Comparison of ENCODE assay signal across 22 cellular contexts in genomic region chr10:2942937-2943336, GRCh38.
DNase-seq lines count a peak whose midpoint lies in the region; ATAC-seq, FAIRE-seq and TF ChIP-seq lines count a peak whose summit lies in the region.
"Had no signal": no experiment of that assay in that cellular context is flagged by ENCODE, and none has a peak within 500 bp of the region (broad histone marks: within the 10 kb centered on the region; RNA-seq: fewer than 3 reads in every experiment).

No MANE protein-coding gene starts in this region.

- H3K9ac ChIP-seq in IMR-90 (ENCODE audit: low read depth, low read length): no peak overlapping the region
- H3K9ac ChIP-seq: BLaER1 treated with 17β-estradiol and CSF1 and Interleukin-3, amounts not matched to agents 10 nM and 100 nM had no signal

- no peak overlapping the region for H3K27ac ChIP-seq in A549
- no peak overlapping the region for H3K27ac ChIP-seq in IMR-90 (ENCODE audit: insufficient read depth, low read length)
- H3K27ac ChIP-seq: 22Rv1; BLaER1 treated with 17β-estradiol and CSF1 and Interleukin-3, amounts not matched to agents 10 nM and 100 nM had no signal

- intact Hi-C loops in IMR-90 (cut with micrococcal nuclease): no loop called here

- H4K91ac ChIP-seq in IMR-90 (ENCODE audit: insufficient read depth, low read depth, low read length): no peak overlapping the region

- in situ Hi-C loops in IMR-90 (cut with MboI; ENCODE audit: low sequenced_read_pairs): no loop called here

- ATAC-seq in A549 (peak; percentile 53 to 67; a peak in 3 of 6 replicates), IMR-90 (ENCODE audit: low read depth) (0 out of 2 replicates have a peak, but pooled peaks have one; percentile 44)

- H2AK9ac ChIP-seq in IMR-90 (replicated peaks; ENCODE audit: low read depth, low read length, poor library complexity): no peak overlapping the region

- CTCF ChIA-PET in A549 (lab: Yijun Ruan, JAX) (interaction anchor here (0.7 to 1.1 kb wide), 2 partner anchors 9 to 101 kb away, joined by 3 to 4 read pairs; no protein-coding TSS in a partner anchor), IMR-90 (lab: Yijun Ruan, JAX) (no interaction called here)

- H3K18ac ChIP-seq in IMR-90 (ENCODE audit: low read depth, low read length): no peak overlapping the region

- TF ChIP-seq POLR2A in A549 (IDR thresholded peaks at IDR 0.05; ENCODE audit: low read length): no peak
- no peak for TF ChIP-seq POLR2A in IMR-90 (IDR thresholded peaks at IDR 0.05; ENCODE audit: low read depth, low read length)

- H2BK20ac ChIP-seq in IMR-90 (ENCODE audit: low read depth, low read length): no peak overlapping the region

- no peak overlapping the region for H2AK5ac ChIP-seq in IMR-90 (ENCODE audit: low read depth, low read length)

- no peak for DNase-seq in A549 (ENCODE audit: low read depth in 1 of 2, low spot score in 1 of 2)
- DNase-seq in IMR-90: no peak
- peak; percentile 47 for DNase-seq in amniotic epithelial cell (ENCODE audit: low read depth)
- DNase-seq in C1 segment of cervical spinal cord (lab: John Stamatoyannopoulos, UW): no peak
- no peak for DNase-seq in T-helper 2 cell
- no peak for DNase-seq in stimulated activated CD4-positive, alpha-beta T cell treated with anti-CD3 and anti-CD28 coated beads, Interleukin-4, amount 100 ng/mL, for 4 hours
- DNase-seq: ACHN; AML-193; BE2C; Calu3; CD4-positive, alpha-beta memory T cell; COR-L47; DMS53; DMS79 treated with DMSO at 0.1 percent for 48 hours; H7; HCEC 1CT had no signal

- H4K20me1 ChIP-seq in IMR-90 (ENCODE audit: insufficient read depth, low read length): no peaks in the 10 kb centered on the region
- H4K20me1 ChIP-seq: BLaER1 treated with 17β-estradiol and CSF1 and Interleukin-3, amounts not matched to agents 10 nM and 100 nM had no signal

- FAIRE-seq in A549 (lab: Jason Lieb, UNC): peak; percentile 36
- FAIRE-seq: A204.1, G401.6, GM12892, H1 had no signal

- peaks cover 3% of the 10 kb centered on the region; the same call in 2 of the 3 replicates for H3K4me1 ChIP-seq in A549
- H3K4me1 ChIP-seq in IMR-90 (ENCODE audit: control insufficient read depth, insufficient read depth, low read length): no peaks in the 10 kb centered on the region
- H3K4me1 ChIP-seq: BE2C; BLaER1 treated with 17β-estradiol and CSF1 and Interleukin-3, amounts not matched to agents 10 nM and 100 nM had no signal

- no TSS peak for BruUV-seq in IMR-90 (replicated peaks; lab: Mats Ljungman, UMichigan)

- H3K56ac ChIP-seq in IMR-90 (ENCODE audit: extremely low read depth, insufficient read depth, low read length): no peak overlapping the region

- dilution Hi-C loops in IMR-90 (cut with HindIII; ENCODE audit: low sequenced_read_pairs, unreplicated experiment): loop anchor here (25.0 kb wide), 1 partner anchor 94 kb away; no protein-coding TSS in a partner anchor

- H3K4me3 ChIP-seq in A549 (no peak overlapping the region), IMR-90 (ENCODE audit: insufficient read depth, low read depth, low read length) (no peak overlapping the region)
- H3K4me3 ChIP-seq: BLaER1 treated with 17β-estradiol and CSF1 and Interleukin-3, amounts not matched to agents 10 nM and 100 nM had no signal

- POLR2A ChIA-PET in A549 (lab: Yijun Ruan, JAX): no interaction called here
- POLR2A ChIA-PET in IMR-90 (lab: Charles Lee; ENCODE audit: unreplicated experiment): interaction anchor here (0.5 kb wide), 1 partner anchor 25 kb away, joined by 8 read pairs; no protein-coding TSS in a partner anchor

- H2BK15ac ChIP-seq in IMR-90 (ENCODE audit: low read depth, low read length): no peak overlapping the region

- H3K9me3 ChIP-seq in A549 (no peaks in the 10 kb centered on the region), IMR-90 (ENCODE audit: control insufficient read depth, insufficient read depth, low read length) (no peaks in the 10 kb centered on the region)
- H3K9me3 ChIP-seq: BE2C had no signal

- TF ChIP-seq RAD21 in A549 (conservative IDR thresholded peaks at IDR 0.05 in 1 of 2, IDR thresholded peaks at IDR 0.05 in 1 of 2): no peak
- TF ChIP-seq RAD21 in IMR-90 (IDR thresholded peaks at IDR 0.05; ENCODE audit: low read length): no peak

- no peak for TF ChIP-seq EP300 in A549 (IDR thresholded peaks at IDR 0.05)

- peak overlapping the region; percentile 10; the same call in 1 of the 3 replicates for H3K4me2 ChIP-seq in A549
- H3K4me2 ChIP-seq in IMR-90 (ENCODE audit: low read depth, low read length): no peak overlapping the region
- H3K4me2 ChIP-seq: BLaER1 treated with 17β-estradiol and CSF1 and Interleukin-3, amounts not matched to agents 10 nM and 100 nM had no signal

- H3K23ac ChIP-seq in IMR-90 (ENCODE audit: low read depth, low read length): no peak overlapping the region

- H3K27me3 ChIP-seq in IMR-90 (ENCODE audit: control insufficient read depth, insufficient read depth, low read length): peaks cover 20% of the 10 kb centered on the region
- H3K27me3 ChIP-seq: BE2C; BLaER1 treated with 17β-estradiol and CSF1 and Interleukin-3, amounts not matched to agents 10 nM and 100 nM had no signal

- no peaks in the 10 kb centered on the region for H3K36me3 ChIP-seq in IMR-90 (ENCODE audit: control insufficient read depth, insufficient read depth, low read length)
- H3K36me3 ChIP-seq: BE2C; BLaER1 treated with 17β-estradiol and CSF1 and Interleukin-3, amounts not matched to agents 10 nM and 100 nM had no signal

- WGBS in A549 (ENCODE audit: missing lambda C conversion rate): 4% methylated on average over 3 of the region's 3 CpGs
- WGBS in IMR-90 (ENCODE audit: extremely low coverage in 2 of 2, insufficient read length in 1 of 2), 2 experiments: no CpG with 5 or more reads among the region's 3 CpGs

- H2BK120ac ChIP-seq in IMR-90 (ENCODE audit: low read depth, low read length): no peak overlapping the region

- H3K79me1 ChIP-seq in IMR-90 (ENCODE audit: low read depth in 1 of 2, low read length in 2 of 2): no peaks in the 10 kb centered on the region

- no peak overlapping the region for H4K8ac ChIP-seq in IMR-90 (ENCODE audit: low read depth in 2 of 2, low read length in 2 of 2)

- H3K14ac ChIP-seq in IMR-90 (replicated peaks; ENCODE audit: low read depth, low read length): no peak overlapping the region

- TF ChIP-seq CTCF in A549 (IDR thresholded peaks at IDR 0.05) (no peak), IMR-90 (conservative IDR thresholded peaks at IDR 0.05; ENCODE audit: low read depth, low read length) (no peak)

- H2BK5ac ChIP-seq in IMR-90 (ENCODE audit: low read depth, low read length, poor library complexity, severe bottlenecking): no peak overlapping the region

- no peak overlapping the region for H4K5ac ChIP-seq in IMR-90 (ENCODE audit: low read depth, low read length)

- H3K9me1 ChIP-seq in IMR-90 (ENCODE audit: insufficient read depth, low read length): no peaks in the 10 kb centered on the region

- no peak overlapping the region for H3K4ac ChIP-seq in IMR-90 (ENCODE audit: low read depth, low read length)

- no peak overlapping the region for H2AFZ ChIP-seq in IMR-90 (replicated peaks; ENCODE audit: low read length, poor library complexity)

TF ChIP-seq in A549, 52 proteins besides CTCF, POLR2A, EP300 and RAD21 (continues in another document):
- TF ChIP-seq CHD2 (IDR thresholded peaks at IDR 0.05; ENCODE audit: low read length, partially characterized antibody): no peak

TF ChIP-seq in IMR-90, 13 proteins besides CTCF, POLR2A, EP300 and RAD21:
- TF ChIP-seq FOS (IDR thresholded peaks at IDR 0.05; ENCODE audit: low read depth, low read length): no peak
- TF ChIP-seq RFX5 (IDR thresholded peaks at IDR 0.05; ENCODE audit: low read depth, low read length): no peak
- TF ChIP-seq RCOR1 (IDR thresholded peaks at IDR 0.05; ENCODE audit: insufficient replicate concordance, low read length): no peak
- no peak for TF ChIP-seq MAZ (IDR thresholded peaks at IDR 0.05; ENCODE audit: borderline replicate concordance, low read depth, low read length)
- TF ChIP-seq CHD1 (IDR thresholded peaks at IDR 0.05; ENCODE audit: low read depth, low read length): no peak
- no peak for TF ChIP-seq NFE2L2 (IDR thresholded peaks at IDR 0.05; ENCODE audit: low read depth, low read length)
- TF ChIP-seq, protein P1, sequence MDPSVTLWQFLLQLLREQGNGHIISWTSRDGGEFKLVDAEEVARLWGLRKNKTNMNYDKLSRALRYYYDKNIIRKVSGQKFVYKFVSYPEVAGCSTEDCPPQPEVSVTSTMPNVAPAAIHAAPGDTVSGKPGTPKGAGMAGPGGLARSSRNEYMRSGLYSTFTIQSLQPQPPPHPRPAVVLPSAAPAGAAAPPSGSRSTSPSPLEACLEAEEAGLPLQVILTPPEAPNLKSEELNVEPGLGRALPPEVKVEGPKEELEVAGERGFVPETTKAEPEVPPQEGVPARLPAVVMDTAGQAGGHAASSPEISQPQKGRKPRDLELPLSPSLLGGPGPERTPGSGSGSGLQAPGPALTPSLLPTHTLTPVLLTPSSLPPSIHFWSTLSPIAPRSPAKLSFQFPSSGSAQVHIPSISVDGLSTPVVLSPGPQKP (IDR thresholded peaks at IDR 0.05; ENCODE audit: borderline replicate concordance, low read depth, low read length): no peak
- no peak for TF ChIP-seq USF2 (IDR thresholded peaks at IDR 0.05; ENCODE audit: low read depth, low read length)
- no peak for TF ChIP-seq MAFK (IDR thresholded peaks at IDR 0.05; ENCODE audit: low read depth, low read length)
- TF ChIP-seq SMC3 (IDR thresholded peaks at IDR 0.05; ENCODE audit: low read depth, low read length): no peak
- TF ChIP-seq BHLHE40 (IDR thresholded peaks at IDR 0.05; ENCODE audit: low read depth, low read length): no peak
- no peak for TF ChIP-seq CEBPB (IDR thresholded peaks at IDR 0.05; ENCODE audit: low read depth, low read length)
